ENCODE assay signal across 1 cellular context in the genomic region with DNA sequence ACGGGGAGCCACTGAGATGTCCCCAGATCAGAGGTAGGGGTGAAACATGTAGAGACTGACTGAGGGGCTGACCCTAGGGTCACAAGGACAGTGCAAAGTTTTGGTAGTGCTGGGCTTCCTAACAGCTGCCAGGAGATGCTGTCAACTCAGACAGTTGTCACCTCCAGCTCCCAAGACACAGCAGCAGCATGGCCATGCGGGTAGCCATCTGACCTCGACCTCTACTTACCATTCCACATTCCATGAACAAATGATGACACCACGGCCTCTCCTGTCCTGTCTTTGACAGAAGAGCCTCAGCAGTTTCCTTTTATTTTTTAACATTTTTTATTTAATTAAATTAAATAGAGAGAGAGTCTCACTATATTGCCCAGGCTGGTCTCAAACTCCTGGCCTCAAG.
TF ChIP-seq lines count a peak whose summit lies in the region.

No MANE protein-coding gene starts in this region.

TF ChIP-seq in H1, 55 proteins besides CTCF, POLR2A, EP300 and RAD21 (continued from another document):
- TF ChIP-seq E2F6 (IDR thresholded peaks at IDR 0.05) (no peak), HDAC2 (IDR thresholded peaks at IDR 0.05; ENCODE audit: borderline replicate concordance in 1 of 2, low read depth in 2 of 2, low read length in 2 of 2) (no peak), SIX5 (IDR thresholded peaks at IDR 0.05; ENCODE audit: low read depth, low read length) (no peak), HDAC6 (IDR thresholded peaks at IDR 0.05; ENCODE audit: low read depth, low read length) (no peak)
